Comparison of ENCODE assay signal across 12 cellular contexts in genomic region chr21:26909972-26910371, GRCh38. TPM values are rescaled to one million over a fixed set of nuclear protein-coding genes. Genes with fewer than 3 reads are reported as not detected.
A peak's percentile ranks its signal among the peaks of the same experiment; 100 is the strongest.
DNase-seq lines count a peak whose midpoint lies in the region; ATAC-seq and TF ChIP-seq lines count a peak whose summit lies in the region.
"Had no signal": no experiment of that assay in that cellular context is flagged by ENCODE, and none has a peak within 500 bp of the region (broad histone marks: within the 10 kb centered on the region; RNA-seq: fewer than 3 reads in every experiment).

No MANE protein-coding gene starts in this region.

- H3K4me3 ChIP-seq in BJ (ENCODE audit: low read depth, low read length) (no peak overlapping the region), astrocyte of the spinal cord (ENCODE audit: low read depth, low read length) (no peak overlapping the region)

- no peaks in the 10 kb centered on the region for H3K27me3 ChIP-seq in BJ (ENCODE audit: control insufficient read depth, insufficient read depth, low read length)

- POLR2A ChIA-PET in BJ (lab: Charles Lee) = no interaction called here

- DNase-seq in BJ (ENCODE audit: low read depth) (no peak), HCEC 1CT (peak; percentile 4), astrocyte of the spinal cord (ENCODE audit: low read depth, low spot score) (peak; percentile 5), kidney tubule cell (ENCODE audit: low spot score) (peak; percentile 24), DMS114 treated with DMSO at 0.1 percent for 48 hours (lab: John Stamatoyannopoulos, UW; ENCODE audit: unreplicated experiment) (no peak), RKO (ENCODE audit: low spot score) (no peak)
- DNase-seq: activated T-cell treated with anti-CD3 and anti-CD28 coated beads, Interleukin-2, amount 50 U/mL, for 4 hours; anterior cingulate cortex; left cardiac atrium; SHP77 had no signal

- ATAC-seq in GM19023 (IDR thresholded peaks at IDR 0.05; ENCODE audit: unreplicated experiment) (no peak), HG03139 (IDR thresholded peaks at IDR 0.05; ENCODE audit: unreplicated experiment) (no peak)
- ATAC-seq: activated T-cell treated with anti-CD3 and anti-CD28 coated beads, Interleukin-2, amount 50 U/mL, for 4 hours; left cardiac atrium had no signal

- TF ChIP-seq CTCF in BJ (IDR thresholded peaks at IDR 0.05; ENCODE audit: insufficient read depth, low read depth, low read length) (peak; percentile 15; the same call in 1 of the 2 replicates), astrocyte of the spinal cord (IDR thresholded peaks at IDR 0.05; ENCODE audit: low read depth, low read length) (peak; percentile 15)

- in situ Hi-C loops in astrocyte of the spinal cord (cut with HindIII; ENCODE audit: low sequenced_read_pairs) = no loop called here

- H3K36me3 ChIP-seq in BJ (ENCODE audit: control insufficient read depth, insufficient read depth, low read length) = no peaks in the 10 kb centered on the region

- CTCF ChIA-PET in BJ (lab: Yijun Ruan, JAX) = no interaction called here

RNA-seq across cellular contexts. Expression of gene ADAMTS5, which starts 56.9 kb away (rescaled TPM):
- 4.2 and 5.4 TPM in 2 replicates for polyA plus RNA-seq in BJ (2011; rRNA removed)
- 7.3 and 7.9 TPM in 2 replicates for polyA minus RNA-seq in BJ (2011; rRNA and poly(A)+ RNA removed)

Comparison
In these comparisons a context has a peak if more than half of its experiments do, and no peak if none do; other contexts are left out.
1. DNase-seq: peak in HCEC 1CT (single experiment), astrocyte of the spinal cord (single experiment) and kidney tubule cell (single experiment); none in BJ (single experiment), DMS114 treated with DMSO at 0.1 percent for 48 hours (single experiment) and RKO (single experiment).